ENCODE assay signal across 27 cellular contexts in genomic region chr16:84350611-84351400, GRCh38. TPM values are rescaled to one million over a fixed set of nuclear protein-coding genes. Genes with fewer than 3 reads are reported as not detected.
"Had no signal": no experiment of that assay in that cellular context is flagged by ENCODE, and none has a peak within 500 bp of the region (broad histone marks: within the 10 kb centered on the region; RNA-seq: fewer than 3 reads in every experiment).

No MANE protein-coding gene starts in this region.

- H3K4me3 ChIP-seq: coronary artery, heart right ventricle, left ventricle myocardium inferior, lower lobe of right lung, right atrium auricular region, sigmoid colon, skin epidermis, testis, tibial nerve had no signal

- H3K27me3 ChIP-seq: right atrium auricular region, sigmoid colon, testis, tibial nerve had no signal

- H3K36me3 ChIP-seq: heart right ventricle, left ventricle myocardium inferior, lower lobe of right lung, right atrium auricular region, sigmoid colon, tibial nerve had no signal

- FAIRE-seq: endometrium, frontal cortex had no signal

- H3K4me1 ChIP-seq: heart right ventricle, left ventricle myocardium inferior, lower lobe of right lung, right atrium auricular region, sigmoid colon, testis, tibial nerve had no signal

- H3K27ac ChIP-seq: coronary artery, heart right ventricle, left ventricle myocardium inferior, lower lobe of right lung, right atrium auricular region, sigmoid colon, skin epidermis, testis, tibial nerve had no signal

- DNase-seq: cerebellar nuclear complex; effector memory CD4-positive, alpha-beta T cell; heart right ventricle; islet precursor cell; left ventricle myocardium inferior; lower lobe of right lung; midbrain; naive thymus-derived CD4-positive, alpha-beta T cell; nephron progenitor cell; sigmoid colon; stimulated activated CD4-positive, alpha-beta T cell treated with anti-CD3 and anti-CD28 coated beads, Interleukin-2, amount 100 ng/mL, for 24 hours; stimulated activated CD4-positive, alpha-beta T cell treated with anti-CD3 and anti-CD28 coated beads, Interleukin-4, amount 100 ng/mL, for 4 hours; stimulated activated naive B cell treated with anti-CD40 and anti-IgM and Interleukin-4, amounts not matched to agents 10 μg/mL and 1 μg/mL and 100 μg/mL, for 72 hours; stimulated activated naive CD8-positive, alpha-beta T cell treated with anti-CD3 and anti-CD28 coated beads, Interleukin-15, amount 100 ng/mL, for 72 hours; testis had no signal

- H3K9me3 ChIP-seq: heart right ventricle, left ventricle myocardium inferior, lower lobe of right lung, right atrium auricular region, sigmoid colon, testis, tibial nerve had no signal

RNA-seq across cellular contexts. Expression of gene ATP2C2, which starts 17.5 kb away (rescaled TPM):
- total RNA-seq: dermis microvascular lymphatic vessel endothelial cell; fibroblast of lung; glomerular endothelial cell; heart right ventricle; left ventricle myocardium inferior; naive thymus-derived CD4-positive, alpha-beta T cell; osteocyte; pulmonary artery endothelial cell; right atrium auricular region; subcutaneous adipose tissue; tibial nerve had no signal
- polyA plus RNA-seq: fibroblast of lung had no signal

RNA-seq across cellular contexts. Expression of gene WFDC1, which starts 56.1 kb away (rescaled TPM):
- total RNA-seq: dermis microvascular lymphatic vessel endothelial cell; glomerular endothelial cell; naive thymus-derived CD4-positive, alpha-beta T cell; pulmonary artery endothelial cell had no signal
- polyA plus RNA-seq: naive thymus-derived CD4-positive, alpha-beta T cell had no signal
